ENCODE assay signal across 13 cellular contexts in genomic region chr14:32329146-32329545, GRCh38. TPM values are rescaled to one million over a fixed set of nuclear protein-coding genes. Genes with fewer than 3 reads are reported as not detected.
DNase-seq lines count a peak whose midpoint lies in the region; ATAC-seq and TF ChIP-seq lines count a peak whose summit lies in the region.
"Had no signal": no experiment of that assay in that cellular context is flagged by ENCODE, and none has a peak within 500 bp of the region (broad histone marks: within the 10 kb centered on the region; RNA-seq: fewer than 3 reads in every experiment).

A gene with protein sequence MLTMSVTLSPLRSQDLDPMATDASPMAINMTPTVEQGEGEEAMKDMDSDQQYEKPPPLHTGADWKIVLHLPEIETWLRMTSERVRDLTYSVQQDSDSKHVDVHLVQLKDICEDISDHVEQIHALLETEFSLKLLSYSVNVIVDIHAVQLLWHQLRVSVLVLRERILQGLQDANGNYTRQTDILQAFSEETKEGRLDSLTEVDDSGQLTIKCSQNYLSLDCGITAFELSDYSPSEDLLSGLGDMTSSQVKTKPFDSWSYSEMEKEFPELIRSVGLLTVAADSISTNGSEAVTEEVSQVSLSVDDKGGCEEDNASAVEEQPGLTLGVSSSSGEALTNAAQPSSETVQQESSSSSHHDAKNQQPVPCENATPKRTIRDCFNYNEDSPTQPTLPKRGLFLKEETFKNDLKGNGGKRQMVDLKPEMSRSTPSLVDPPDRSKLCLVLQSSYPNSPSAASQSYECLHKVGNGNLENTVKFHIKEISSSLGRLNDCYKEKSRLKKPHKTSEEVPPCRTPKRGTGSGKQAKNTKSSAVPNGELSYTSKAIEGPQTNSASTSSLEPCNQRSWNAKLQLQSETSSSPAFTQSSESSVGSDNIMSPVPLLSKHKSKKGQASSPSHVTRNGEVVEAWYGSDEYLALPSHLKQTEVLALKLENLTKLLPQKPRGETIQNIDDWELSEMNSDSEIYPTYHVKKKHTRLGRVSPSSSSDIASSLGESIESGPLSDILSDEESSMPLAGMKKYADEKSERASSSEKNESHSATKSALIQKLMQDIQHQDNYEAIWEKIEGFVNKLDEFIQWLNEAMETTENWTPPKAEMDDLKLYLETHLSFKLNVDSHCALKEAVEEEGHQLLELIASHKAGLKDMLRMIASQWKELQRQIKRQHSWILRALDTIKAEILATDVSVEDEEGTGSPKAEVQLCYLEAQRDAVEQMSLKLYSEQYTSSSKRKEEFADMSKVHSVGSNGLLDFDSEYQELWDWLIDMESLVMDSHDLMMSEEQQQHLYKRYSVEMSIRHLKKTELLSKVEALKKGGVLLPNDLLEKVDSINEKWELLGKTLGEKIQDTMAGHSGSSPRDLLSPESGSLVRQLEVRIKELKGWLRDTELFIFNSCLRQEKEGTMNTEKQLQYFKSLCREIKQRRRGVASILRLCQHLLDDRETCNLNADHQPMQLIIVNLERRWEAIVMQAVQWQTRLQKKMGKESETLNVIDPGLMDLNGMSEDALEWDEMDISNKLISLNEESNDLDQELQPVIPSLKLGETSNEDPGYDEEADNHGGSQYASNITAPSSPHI (N-terminal part only) (plus strand): TSS chr14:32329298. CDS start chr14:32433494, 104,196 bp downstream.

- no peaks in the 10 kb centered on the region for H3K4me1 ChIP-seq in aorta (ENCODE audit: control insufficient read depth in 1 of 2, insufficient read depth in 2 of 2, low read length in 2 of 2)
- no peaks in the 10 kb centered on the region for H3K4me1 ChIP-seq in breast epithelium

- intact Hi-C loops in aorta (cut with DNase I) (no loop called here), breast epithelium (cut with DNase I; ENCODE audit: low total_unique reads) (no loop called here)

- no peaks in the 10 kb centered on the region for H3K36me3 ChIP-seq in aorta (ENCODE audit: control insufficient read depth in 1 of 2, insufficient read depth in 2 of 2, low read length in 1 of 2)
- no peaks in the 10 kb centered on the region for H3K36me3 ChIP-seq in breast epithelium

- H3K27ac ChIP-seq in cingulate gyrus (ENCODE audit: low read depth, low read length) (peak within 1 kb of the TSS; percentile 88), aorta (ENCODE audit: low read depth in 1 of 2, low read length in 2 of 2) (no peak within 1 kb of the TSS), breast epithelium (no peak within 1 kb of the TSS)
- H3K27ac ChIP-seq: SK-N-MC had no signal

- no peaks in the 10 kb centered on the region for H3K27me3 ChIP-seq in aorta (ENCODE audit: control insufficient read depth in 1 of 2, insufficient read depth in 2 of 2, low read length in 1 of 2)
- H3K27me3 ChIP-seq in breast epithelium: no peaks in the 10 kb centered on the region

- no peak for TF ChIP-seq CTCF in breast epithelium (IDR thresholded peaks at IDR 0.05)

- H3K4me3 ChIP-seq in aorta (ENCODE audit: low read length in 2 of 2) (no peak within 1 kb of the TSS), breast epithelium (no peak within 1 kb of the TSS)
- H3K4me3 ChIP-seq: SK-N-MC, smooth muscle cell had no signal

- ATAC-seq in aorta (ENCODE audit: low FRiP score): no peak

- DNase-seq in NCI-H82 (lab: John Stamatoyannopoulos, UW) (peak; percentile 5), NCI-H82 treated with DMSO at 0.1 percent for 48 hours (lab: John Stamatoyannopoulos, UW; ENCODE audit: unreplicated experiment) (no peak), midbrain (lab: John Stamatoyannopoulos, UW) (peak; percentile 90), aorta (no peak), breast epithelium (ENCODE audit: low spot score in 2 of 2) (no peak)
- no peak for DNase-seq in activated CD4-positive, alpha-beta T cell treated with anti-CD3 and anti-CD28 coated beads for 1 hour
- no peak for DNase-seq in activated CD8-positive, alpha-beta memory T cell treated with anti-CD3 and anti-CD28 coated beads, Interleukin-2, amount 50 U/mL, for 4 hours
- DNase-seq: ACHN; activated CD4-positive, alpha-beta T cell treated with anti-CD3 and anti-CD28 coated beads, Interleukin-2, amount 50 U/mL, for 1 hour; NCI-H187 had no signal

- TF ChIP-seq POLR2A in breast epithelium (IDR thresholded peaks at IDR 0.05): no peak

- no peaks in the 10 kb centered on the region for H3K9me3 ChIP-seq in aorta (ENCODE audit: control insufficient read depth, low read length)
- H3K9me3 ChIP-seq in breast epithelium: no peaks in the 10 kb centered on the region

- WGBS in aorta, 2 donors: 61 to 71% methylated on average over 7 of the region's 7 CpGs

RNA-seq across cellular contexts. Expression of the gene that starts here (rescaled TPM):
- total RNA-seq in aorta (100 to 1,000 TPM in 1 of 2 donors, 10 to 100 TPM in 1; 79.3 to 211 TPM), breast epithelium (1 to 10 TPM; 1.1 to 9.1 (median 4.6) TPM)
- 10 to 100 TPM in 1 of 2 donors, 1 to 10 TPM in 1; 7.4 to 13.9 TPM for polyA plus RNA-seq in aorta

Comparison
In these comparisons a context has a peak if more than half of its experiments do, and no peak if none do; other contexts are left out.
1. RNA of the gene that starts here (total RNA-seq): 79.3 to 211 TPM in aorta; 1.1 to 9.1 TPM in breast epithelium; every median in the first group is over 4 times any median in the second.
2. DNase-seq: peak in NCI-H82 (single experiment) and midbrain (single experiment); none in NCI-H82 treated with DMSO at 0.1 percent for 48 hours (single experiment), aorta (0 of 2), breast epithelium (0 of 2), activated CD4-positive, alpha-beta T cell treated with anti-CD3 and anti-CD28 coated beads for 1 hour (single experiment) and activated CD8-positive, alpha-beta memory T cell treated with anti-CD3 and anti-CD28 coated beads, Interleukin-2, amount 50 U/mL, for 4 hours (single experiment).